ENCODE assay signal across 1 cellular context in genomic region chr14:90788031-90788430, GRCh38.
TF ChIP-seq lines count a peak whose summit lies in the region.

No MANE protein-coding gene starts in this region.

TF ChIP-seq in GM12878, 131 proteins besides CTCF, POLR2A, EP300 and RAD21 (continued from another document):
- TF ChIP-seq REST (IDR thresholded peaks at IDR 0.05; ENCODE audit: low read depth, low read length) (no peak), ZNF592 (IDR thresholded peaks at IDR 0.05) (no peak), PBX3 (IDR thresholded peaks at IDR 0.05; ENCODE audit: insufficient replicate concordance, low read depth, low read length) (no peak), TARDBP (IDR thresholded peaks at IDR 0.05; ENCODE audit: borderline replicate concordance) (no peak), ZNF622 (IDR thresholded peaks at IDR 0.05) (no peak), YY1 (IDR thresholded peaks at IDR 0.05; ENCODE audit: low read depth, low read length) (no peak), KAT2A (conservative IDR thresholded peaks at IDR 0.05; ENCODE audit: control insufficient read depth, low read depth, low read length) (no peak)
